Comparison of ENCODE assay signal across 2 cellular contexts in genomic region chr6:109531446-109531845, GRCh38.
TF ChIP-seq lines count a peak whose summit lies in the region.

No MANE protein-coding gene starts in this region.

TF ChIP-seq in GM23338, 12 proteins besides CTCF, POLR2A, EP300 and RAD21:
- TF ChIP-seq POLR2AphosphoS5 (IDR thresholded peaks at IDR 0.05; ENCODE audit: low read depth) (no peak), CREB1 (CRISPR knock-in tag; IDR thresholded peaks at IDR 0.05; ENCODE audit: low read depth) (no peak), JUNB (IDR thresholded peaks at IDR 0.05; ENCODE audit: unreplicated experiment) (no peak), NANOG (IDR thresholded peaks at IDR 0.05; ENCODE audit: borderline replicate concordance) (no peak), ZNF114 (CRISPR knock-in tag; IDR thresholded peaks at IDR 0.05) (no peak), ZNF331 (CRISPR knock-in tag; IDR thresholded peaks at IDR 0.05; ENCODE audit: low read depth) (no peak)

TF ChIP-seq in H1, 55 proteins besides CTCF, POLR2A, EP300 and RAD21:
- TF ChIP-seq KDM4A (IDR thresholded peaks at IDR 0.05; ENCODE audit: low read depth, low read length, severe bottlenecking) = no peak
- TF ChIP-seq SIRT6 (IDR thresholded peaks at IDR 0.05; ENCODE audit: low read length) = no peak
- TF ChIP-seq SAP30 (IDR thresholded peaks at IDR 0.05; ENCODE audit: insufficient read depth, insufficient replicate concordance, low read length) = no peak
- no peak for TF ChIP-seq MAX (IDR thresholded peaks at IDR 0.05)
- TF ChIP-seq SUZ12 (IDR thresholded peaks at IDR 0.05; ENCODE audit: low read length) = no peak
- no peak for TF ChIP-seq SRF (IDR thresholded peaks at IDR 0.05; ENCODE audit: low read depth, low read length)
- TF ChIP-seq SP4 (IDR thresholded peaks at IDR 0.05; ENCODE audit: low read length) = no peak
- no peak for TF ChIP-seq SIN3A (conservative IDR thresholded peaks at IDR 0.05 in 1 of 2, IDR thresholded peaks at IDR 0.05 in 1 of 2; ENCODE audit: low read depth in 1 of 2, low read length in 2 of 2)
- no peak for TF ChIP-seq RBBP5 (IDR thresholded peaks at IDR 0.05; ENCODE audit: borderline replicate concordance, low read depth, low read length)
- TF ChIP-seq CBX8 (IDR thresholded peaks at IDR 0.05; ENCODE audit: borderline replicate concordance, low read depth, low read length) = no peak
- TF ChIP-seq ZNF274 (IDR thresholded peaks at IDR 0.05; ENCODE audit: borderline replicate concordance, extremely low read depth, low read length) = no peak
- TF ChIP-seq EGR1 (IDR thresholded peaks at IDR 0.05; ENCODE audit: borderline replicate concordance, low read depth, low read length) = no peak
- no peak for TF ChIP-seq E2F6 (IDR thresholded peaks at IDR 0.05)
- no peak for TF ChIP-seq TCF12 (IDR thresholded peaks at IDR 0.05; ENCODE audit: low read depth, low read length)
- TF ChIP-seq RXRA (IDR thresholded peaks at IDR 0.05; ENCODE audit: insufficient read depth, low read depth, low read length) = no peak
- TF ChIP-seq CHD7 (IDR thresholded peaks at IDR 0.05; ENCODE audit: insufficient replicate concordance, low read length) = no peak
- no peak for TF ChIP-seq TAF1 (IDR thresholded peaks at IDR 0.05; ENCODE audit: low read depth, low read length)
- no peak for TF ChIP-seq POU5F1 (IDR thresholded peaks at IDR 0.05; ENCODE audit: low read depth, low read length)
- no peak for TF ChIP-seq JUN (IDR thresholded peaks at IDR 0.05; ENCODE audit: low read depth, low read length)
